In the genomic region with DNA sequence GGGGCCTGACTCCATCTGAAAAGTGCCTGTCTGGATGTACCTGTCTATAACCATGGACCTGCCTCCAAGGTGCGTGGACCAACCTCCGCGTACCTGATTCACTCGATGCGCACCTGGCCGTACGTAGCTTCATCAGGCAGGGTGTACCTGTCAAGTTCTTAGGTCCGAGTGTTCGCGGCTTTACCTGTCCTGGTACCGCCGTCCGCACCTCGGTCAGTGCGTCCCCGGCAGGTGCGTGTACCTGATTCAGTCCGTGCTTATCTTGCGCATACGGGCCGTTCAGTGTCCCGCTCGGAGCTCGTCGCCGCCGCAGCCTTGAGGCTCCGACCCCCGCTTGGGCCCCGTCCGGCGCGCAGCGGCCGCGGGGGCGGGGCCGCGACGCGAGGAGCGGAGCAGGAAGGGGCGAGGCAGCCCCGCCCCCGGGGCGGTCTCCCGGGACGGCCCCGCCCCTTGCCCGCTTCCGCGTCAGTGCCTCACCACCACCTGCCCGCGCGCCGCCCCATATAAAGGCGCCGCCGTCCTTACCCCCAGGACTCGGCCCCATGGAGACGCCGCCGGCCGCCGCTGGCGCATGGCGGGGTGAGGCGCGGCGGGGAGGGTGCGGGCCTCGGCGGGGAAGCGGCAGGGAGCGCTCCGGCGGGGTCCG, we compare ENCODE assay signal across 1 cellular context.
TF ChIP-seq lines count a peak whose summit lies in the region.

Gene ZC3H12A (plus strand): TSS at position 530 of the 646 bp plus-strand sequence. CDS start 917 bp downstream, outside the sequence.

TF ChIP-seq in IMR-90, 13 proteins besides CTCF, POLR2A, EP300 and RAD21 (continued from another document):
- TF ChIP-seq MAFK (IDR thresholded peaks at IDR 0.05; ENCODE audit: low read depth, low read length) (no peak), MXI1 (IDR thresholded peaks at IDR 0.05; ENCODE audit: borderline replicate concordance, low read depth, low read length) (peak; percentile 48; the same call in 1 of the 2 replicates), RCOR1 (IDR thresholded peaks at IDR 0.05; ENCODE audit: insufficient replicate concordance, low read length) (no peak), CEBPB (IDR thresholded peaks at IDR 0.05; ENCODE audit: low read depth, low read length) (no peak), CHD1 (IDR thresholded peaks at IDR 0.05; ENCODE audit: low read depth, low read length) (no peak), NFE2L2 (IDR thresholded peaks at IDR 0.05; ENCODE audit: low read depth, low read length) (0 out of 2 replicates have a peak, but pooled peaks have one; percentile 14), RFX5 (IDR thresholded peaks at IDR 0.05; ENCODE audit: low read depth, low read length) (no peak)
- TF ChIP-seq, protein P1, sequence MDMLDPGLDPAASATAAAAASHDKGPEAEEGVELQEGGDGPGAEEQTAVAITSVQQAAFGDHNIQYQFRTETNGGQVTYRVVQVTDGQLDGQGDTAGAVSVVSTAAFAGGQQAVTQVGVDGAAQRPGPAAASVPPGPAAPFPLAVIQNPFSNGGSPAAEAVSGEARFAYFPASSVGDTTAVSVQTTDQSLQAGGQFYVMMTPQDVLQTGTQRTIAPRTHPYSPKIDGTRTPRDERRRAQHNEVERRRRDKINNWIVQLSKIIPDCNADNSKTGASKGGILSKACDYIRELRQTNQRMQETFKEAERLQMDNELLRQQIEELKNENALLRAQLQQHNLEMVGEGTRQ (IDR thresholded peaks at IDR 0.05; ENCODE audit: low read depth, low read length) = peak; percentile 63; the same call in 1 of the 2 replicates
